In genomic region chr1:202543534-202543933, GRCh38 we compare ENCODE assay signal across 8 cellular contexts.
DNase-seq lines count a peak whose midpoint lies in the region; ATAC-seq and TF ChIP-seq lines count a peak whose summit lies in the region.
"Not testable (repeated sequence)": the region's sequence is repeated elsewhere in the genome, so short reads cannot be mapped to it uniquely, and the experiment has no call there.

No MANE protein-coding gene starts in this region.

- H3K27ac Mint-ChIP-seq in mesothelial cell of epicardium = peak overlapping the region; percentile 77

- peak; percentile 81 for DNase-seq in AG10803 (ENCODE audit: low read depth)
- DNase-seq in MG63 = peak; percentile 58
- peak; percentile 67 for DNase-seq in mammary epithelial cell
- peak in 1 of 2 donors; percentile 38 for DNase-seq in fibroblast of lung (ENCODE audit: low read depth in 2 of 2)
- DNase-seq in right atrium auricular region (ENCODE audit: low spot score); mesothelial cell of epicardium (ENCODE audit: low spot score in 2 of 2, unreplicated experiment in 2 of 2); transverse colon: not testable (repeated sequence)
- DNase-seq in sciatic nerve (ENCODE audit: low spot score) = peak; percentile 56

- not testable (repeated sequence) for BruUV-seq in mammary epithelial cell (replicated peaks; lab: Mats Ljungman, UMichigan)

- H3K36me3 ChIP-seq in MG63; mammary epithelial cell (ENCODE audit: insufficient read depth, low read length); fibroblast of lung (ENCODE audit: control insufficient read depth, insufficient read depth, low read length); right atrium auricular region; transverse colon: not testable (repeated sequence)

- H3K4me3 Mint-ChIP-seq in mesothelial cell of epicardium = peak overlapping the region; percentile 50

- not testable (repeated sequence) for TF ChIP-seq EP300 in transverse colon (IDR thresholded peaks at IDR 0.05; ENCODE audit: low read depth)

- H3K4me1 Mint-ChIP-seq in mesothelial cell of epicardium = peaks cover 66% of the 10 kb centered on the region

- not testable (repeated sequence) for H3K9me3 ChIP-seq in MG63; mammary epithelial cell (replicated peaks; ENCODE audit: insufficient read depth, low read length); fibroblast of lung (ENCODE audit: control insufficient read depth, insufficient read depth, low read depth, low read length); right atrium auricular region; transverse colon

- TF ChIP-seq POLR2A in transverse colon (IDR thresholded peaks at IDR 0.05) = not testable (repeated sequence)

- intact Hi-C loops in mammary epithelial cell (cut with micrococcal nuclease); sciatic nerve (cut with DNase I); transverse colon (cut with DNase I; ENCODE audit: low total_unique reads): not testable (repeated sequence)

- not testable (repeated sequence) for H3K27me3 Mint-ChIP-seq in mesothelial cell of epicardium (ENCODE audit: low read depth)

- H4K20me1 ChIP-seq in mammary epithelial cell (ENCODE audit: insufficient read depth, low read length); fibroblast of lung (ENCODE audit: control insufficient read depth, extremely low read depth, insufficient read depth, low read length): not testable (repeated sequence)

- in situ Hi-C loops in mammary epithelial cell (cut with MboI; ENCODE audit: low sequenced_read_pairs in 2 of 2); transverse colon (cut with MboI; ENCODE audit: low pct_ligation_motif_present in 1 of 4, low pct_unique_long_range_greater_than_20kb in 1 of 4, low sequenced_read_pairs in 3 of 4): not testable (repeated sequence)

- peak overlapping the region; percentile 8 for H3K27ac ChIP-seq in mammary epithelial cell (ENCODE audit: insufficient read depth, low read depth, low read length)
- H3K27ac ChIP-seq in fibroblast of lung (ENCODE audit: insufficient read depth, low read length) = not testable (repeated sequence)
- peak overlapping the region; percentile 57 to 83 for H3K27ac ChIP-seq in right atrium auricular region
- peak overlapping the region; percentile 81 to 88 (median 86) for H3K27ac ChIP-seq in transverse colon

- not testable (repeated sequence) for H2AFZ ChIP-seq in mammary epithelial cell (ENCODE audit: low read depth, low read length); fibroblast of lung (ENCODE audit: low read length)

- H3K4me2 ChIP-seq in mammary epithelial cell (ENCODE audit: insufficient read depth, low read depth, low read length) (peak overlapping the region; percentile 9), fibroblast of lung (ENCODE audit: extremely low read depth, insufficient read depth, low read length) (peak overlapping the region; percentile 56)

- not testable (repeated sequence) for H3K27me3 ChIP-seq in MG63; mammary epithelial cell (ENCODE audit: insufficient read depth, low read length); fibroblast of lung (ENCODE audit: control insufficient read depth, insufficient read depth, low read length); right atrium auricular region; transverse colon

- H3K79me2 ChIP-seq in mammary epithelial cell (ENCODE audit: insufficient read depth, low read length); fibroblast of lung (ENCODE audit: control insufficient read depth, insufficient read depth, low read length): not testable (repeated sequence)

- H3K4me3 ChIP-seq in AG10803 (ENCODE audit: low read length); MG63; mammary epithelial cell (replicated peaks in 1 of 3; ENCODE audit: insufficient read depth in 1 of 3, low read depth in 2 of 3, low read length in 3 of 3): not testable (repeated sequence)
- H3K4me3 ChIP-seq in fibroblast of lung (replicated peaks in 1 of 4; ENCODE audit: control extremely low read depth in 1 of 4, insufficient read depth in 1 of 4, low read depth in 3 of 4, low read length in 4 of 4) = peak overlapping the region in 1 of 4 experiments; percentile 20
- H3K4me3 ChIP-seq in right atrium auricular region = peak overlapping the region in 1 of 2 donors; percentile 9
- H3K4me3 ChIP-seq in transverse colon = peak overlapping the region in 3 of 4 donors; percentile 27 to 51 (median 33)

- H3K36me3 Mint-ChIP-seq in mesothelial cell of epicardium = not testable (repeated sequence)

- not testable (repeated sequence) for H3K9ac ChIP-seq in mammary epithelial cell (ENCODE audit: insufficient read depth, low read length); fibroblast of lung (ENCODE audit: insufficient read depth, low read length)

- TF ChIP-seq CTCF in AG10803 (conservative IDR thresholded peaks at IDR 0.05; ENCODE audit: low read length); mammary epithelial cell (conservative IDR thresholded peaks at IDR 0.05 in 1 of 2, IDR thresholded peaks at IDR 0.05 in 1 of 2; ENCODE audit: extremely low read depth in 1 of 2, insufficient read depth in 1 of 2, low read depth in 1 of 2, low read length in 2 of 2); fibroblast of lung (conservative IDR thresholded peaks at IDR 0.05 in 1 of 2, IDR thresholded peaks at IDR 0.05 in 1 of 2; ENCODE audit: low read depth in 1 of 2, low read length in 2 of 2); right atrium auricular region (IDR thresholded peaks at IDR 0.05); mesothelial cell of epicardium (IDR thresholded peaks at IDR 0.05; ENCODE audit: unreplicated experiment); transverse colon (IDR thresholded peaks at IDR 0.05): not testable (repeated sequence)

- peak; percentile 19 for ATAC-seq in sciatic nerve

- CTCF ChIA-PET in mammary epithelial cell (lab: Charles Lee; ENCODE audit: low non-redundant PET) = interaction anchor here (0.6 kb wide), 1 partner anchor 519 kb away, joined by 4 read pairs; no protein-coding TSS in a partner anchor

- dilution Hi-C loops in mammary epithelial cell (cut with HindIII; ENCODE audit: low sequenced_read_pairs) = not testable (repeated sequence)

- peaks cover 10% of the 10 kb centered on the region for H3K4me1 ChIP-seq in mammary epithelial cell (ENCODE audit: insufficient read depth, low read length)
- H3K4me1 ChIP-seq in fibroblast of lung (ENCODE audit: control insufficient read depth, extremely low read depth, insufficient read depth, low read length) = peaks cover 11% of the 10 kb centered on the region
- peaks cover 0 to 88% of the 10 kb centered on the region in 2 donors for H3K4me1 ChIP-seq in right atrium auricular region
- H3K4me1 ChIP-seq in transverse colon = peaks cover 2 to 40% (median 10%) of the 10 kb centered on the region in 4 donors

- H3K9me3 Mint-ChIP-seq in mesothelial cell of epicardium = not testable (repeated sequence)

- WGBS in mammary epithelial cell (ENCODE audit: low coverage, missing lambda C conversion rate) = 56% methylated on average over 11 of the region's 11 CpGs
- 72 to 88% methylated on average over 3 to 11 of the region's 11 CpGs for WGBS in transverse colon (ENCODE audit: low coverage in 1 of 2), 2 donors
